In the genomic region with DNA sequence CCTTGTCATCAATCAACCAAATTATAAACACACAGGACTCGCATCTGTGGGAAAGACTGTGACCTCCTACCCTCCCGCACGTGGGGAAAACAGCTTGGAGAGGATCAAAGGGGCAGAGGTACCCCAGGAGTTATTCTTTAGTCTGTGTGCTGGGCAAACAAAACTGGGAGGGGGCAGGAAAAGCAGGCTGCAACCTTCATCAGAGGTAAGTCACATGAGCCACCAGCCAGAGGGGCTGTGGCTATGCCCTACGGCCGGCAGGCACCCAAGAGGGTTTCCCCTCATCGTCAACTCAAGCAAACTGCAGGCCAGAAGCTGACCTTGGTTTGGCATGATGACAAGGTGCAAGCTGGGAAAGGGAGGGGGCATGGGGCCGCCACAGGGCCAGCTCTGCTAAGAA, we compare ENCODE assay signal across 24 cellular contexts. TPM values are rescaled to one million over a fixed set of nuclear protein-coding genes. Genes with fewer than 3 reads are reported as not detected.
"Had no signal": no experiment of that assay in that cellular context is flagged by ENCODE, and none has a peak within 500 bp of the region (broad histone marks: within the 10 kb centered on the region; RNA-seq: fewer than 3 reads in every experiment).

No MANE protein-coding gene starts in this region.

- H3K27ac ChIP-seq: brain microvascular endothelial cell, neutrophil, parathyroid adenoma, SK-N-MC had no signal

- H3K27me3 ChIP-seq: brain microvascular endothelial cell, neutrophil had no signal

- H3K4me3 Mint-ChIP-seq: activated CD4-positive, alpha-beta T cell treated with anti-CD3 and anti-CD28 coated beads, Interleukin-2, amount 10 ng/mL, durations not matched to agents 24 days and 14 days; activated CD8-positive, alpha-beta T cell treated with anti-CD3 and anti-CD28 coated beads for 36 hours; activated naive CD4-positive, alpha-beta T cell treated with anti-CD3 and anti-CD28 coated beads for 36 hours; naive thymus-derived CD4-positive, alpha-beta T cell; stimulated activated naive CD8-positive, alpha-beta T cell treated with anti-CD3 and anti-CD28 coated beads, Interleukin-15, amount 100 ng/mL, for 72 hours; T-helper 2 cell treated with Interferon-gamma antibody and Interleukin-4, amounts not matched to agents 5 μg/mL and 100 μg/mL, for 36 hours; type B pancreatic cell had no signal

- H2AFZ ChIP-seq: parathyroid adenoma had no signal

- H3K9ac ChIP-seq: parathyroid adenoma had no signal

- DNase-seq: activated CD4-positive, alpha-beta T cell treated with anti-CD3 and anti-CD28 coated beads, Interleukin-2, amount 10 ng/mL, durations not matched to agents 24 days and 14 days; activated CD8-positive, alpha-beta T cell treated with anti-CD3 and anti-CD28 coated beads for 36 hours; activated naive CD4-positive, alpha-beta T cell treated with anti-CD3 and anti-CD28 coated beads for 36 hours; activated T-cell treated with anti-CD3 and anti-CD28 coated beads, Interleukin-2, amount 50 U/mL, for 1 hour; anterior cingulate cortex; brain microvascular endothelial cell; central memory CD4-positive, alpha-beta T cell; erythroblast; foreskin melanocyte; mesenchymal stem cell; naive thymus-derived CD4-positive, alpha-beta T cell; stimulated activated CD4-positive, alpha-beta T cell treated with anti-CD3 and anti-CD28 coated beads, Interleukin-12 subunit alpha, Interleukin-12 subunit beta, amount 100 ng/mL, for 4 hours; stimulated activated CD4-positive, alpha-beta T cell treated with anti-CD3 and anti-CD28 coated beads, Interleukin-1b, Interleukin-23, amount 100 ng/mL, for 48 hours; stimulated activated naive CD8-positive, alpha-beta T cell treated with anti-CD3 and anti-CD28 coated beads, Interleukin-15, amount 100 ng/mL, for 72 hours had no signal

- H3K9me3 Mint-ChIP-seq: activated CD4-positive, alpha-beta T cell treated with anti-CD3 and anti-CD28 coated beads, Interleukin-2, amount 10 ng/mL, durations not matched to agents 24 days and 14 days; activated CD8-positive, alpha-beta T cell treated with anti-CD3 and anti-CD28 coated beads for 36 hours; activated naive CD4-positive, alpha-beta T cell treated with anti-CD3 and anti-CD28 coated beads for 36 hours; activated T-helper 2 cell treated with anti-CD3 and anti-CD28 coated beads, Interferon-gamma antibody, Interleukin-2, Interleukin-4, amounts not matched to agents 10 μg/mL and 5 μg/mL and 100 μg/mL, durations not matched to agents 14 hours and 24 hours and 36 hours; naive thymus-derived CD4-positive, alpha-beta T cell; stimulated activated naive CD8-positive, alpha-beta T cell treated with anti-CD3 and anti-CD28 coated beads, Interleukin-15, amount 100 ng/mL, for 72 hours; T-helper 2 cell treated with Interferon-gamma antibody and Interleukin-4, amounts not matched to agents 5 μg/mL and 100 μg/mL, for 36 hours; type B pancreatic cell had no signal

- FAIRE-seq: colon, TTC549 had no signal

- H3K27ac Mint-ChIP-seq: activated CD4-positive, alpha-beta T cell treated with anti-CD3 and anti-CD28 coated beads, Interleukin-2, amount 10 ng/mL, durations not matched to agents 24 days and 14 days; activated CD8-positive, alpha-beta T cell treated with anti-CD3 and anti-CD28 coated beads for 36 hours; activated naive CD4-positive, alpha-beta T cell treated with anti-CD3 and anti-CD28 coated beads for 36 hours; activated T-helper 2 cell treated with anti-CD3 and anti-CD28 coated beads, Interferon-gamma antibody, Interleukin-2, Interleukin-4, amounts not matched to agents 10 μg/mL and 5 μg/mL and 100 μg/mL, durations not matched to agents 14 hours and 24 hours and 36 hours; T-helper 2 cell treated with Interferon-gamma antibody and Interleukin-4, amounts not matched to agents 5 μg/mL and 100 μg/mL, for 36 hours; type B pancreatic cell had no signal

- ATAC-seq: activated CD8-positive, alpha-beta T cell treated with anti-CD3 and anti-CD28 coated beads for 36 hours; naive thymus-derived CD4-positive, alpha-beta T cell; stimulated activated naive CD8-positive, alpha-beta T cell treated with anti-CD3 and anti-CD28 coated beads, Interleukin-15, amount 100 ng/mL, for 72 hours had no signal

- H3K9me3 ChIP-seq: neutrophil had no signal

- H3K4me1 ChIP-seq: parathyroid adenoma had no signal

- H3K4me3 ChIP-seq: SK-N-MC had no signal

- H3K27me3 Mint-ChIP-seq: activated CD4-positive, alpha-beta T cell treated with anti-CD3 and anti-CD28 coated beads, Interleukin-2, amount 10 ng/mL, durations not matched to agents 24 days and 14 days; activated CD8-positive, alpha-beta T cell treated with anti-CD3 and anti-CD28 coated beads for 36 hours; naive thymus-derived CD4-positive, alpha-beta T cell; stimulated activated naive CD8-positive, alpha-beta T cell treated with anti-CD3 and anti-CD28 coated beads, Interleukin-15, amount 100 ng/mL, for 72 hours; type B pancreatic cell had no signal

RNA-seq across cellular contexts. Expression of a gene that starts 54.3 kb away (rescaled TPM):
- total RNA-seq: activated CD4-positive, alpha-beta T cell treated with anti-CD3 and anti-CD28 coated beads, Interleukin-2, amount 10 ng/mL, durations not matched to agents 24 days and 14 days; activated CD8-positive, alpha-beta T cell treated with anti-CD3 and anti-CD28 coated beads for 36 hours; activated T-helper 2 cell treated with anti-CD3 and anti-CD28 coated beads, Interferon-gamma antibody, Interleukin-2, Interleukin-4, amounts not matched to agents 10 μg/mL and 5 μg/mL and 100 μg/mL, durations not matched to agents 14 hours and 24 hours and 36 hours; kidney epithelial cell; naive thymus-derived CD4-positive, alpha-beta T cell; renal cortical epithelial cell had no signal
- polyA plus RNA-seq: naive thymus-derived CD4-positive, alpha-beta T cell had no signal
